ENCODE assay signal across 30 cellular contexts in genomic region chr2:24616606-24617005, GRCh38.
"Had no signal": no experiment of that assay in that cellular context is flagged by ENCODE, and none has a peak within 500 bp of the region (broad histone marks: within the 10 kb centered on the region; RNA-seq: fewer than 3 reads in every experiment).

No MANE protein-coding gene starts in this region.

- H3K27ac ChIP-seq: neutrophil, sigmoid colon, suprapubic skin, tibial artery, upper lobe of right lung had no signal

- DNase-seq: activated CD4-positive, alpha-beta memory T cell treated with anti-CD3 and anti-CD28 coated beads, Interleukin-2, amount 10 ng/mL, durations not matched to agents 7 days and 5 days; activated CD4-positive, alpha-beta T cell treated with anti-CD3 and anti-CD28 coated beads for 1 hour; activated CD4-positive, alpha-beta T cell treated with anti-CD3 and anti-CD28 coated beads, Interleukin-2, amount 10 ng/mL, durations not matched to agents 7 days and 5 days; activated CD8-positive, alpha-beta memory T cell treated with anti-CD3 and anti-CD28 coated beads, Interleukin-2, amount 50 U/mL, for 48 hours; activated gamma-delta T cell; activated naive CD4-positive, alpha-beta T cell treated with anti-CD3 and anti-CD28 coated beads, Interleukin-2, amount 10 ng/mL, durations not matched to agents 7 days and 5 days; activated naive CD8-positive, alpha-beta T cell treated with anti-CD3 and anti-CD28 coated beads, Interleukin-2, amount 10 ng/mL, durations not matched to agents 7 days and 5 days; activated T-cell treated with anti-CD3 and anti-CD28 coated beads, Interleukin-2, amount 50 U/mL, for 24 hours; amniotic stem cell; caudate nucleus; cortex of kidney; effector memory CD8-positive, alpha-beta T cell; foreskin fibroblast; head of caudate nucleus; hippocampal formation; kidney; retina; sigmoid colon; stimulated activated CD4-positive, alpha-beta T cell treated with anti-CD3 and anti-CD28 coated beads, Interleukin-15, amount 100 ng/mL, for 24 hours; stimulated activated CD4-positive, alpha-beta T cell treated with anti-CD3 and anti-CD28 coated beads, Interleukin-2, amount 100 ng/mL, for 24 hours; stimulated activated naive B cell treated with anti-CD40 and anti-IgM and Interleukin-4, amounts not matched to agents 10 μg/mL and 1 μg/mL and 100 μg/mL, for 72 hours; T-helper 2 cell; tibial artery; upper lobe of right lung had no signal

- H3K4me3 ChIP-seq: sigmoid colon, suprapubic skin, tibial artery, upper lobe of right lung had no signal

- H3K9me3 ChIP-seq: neutrophil, sigmoid colon, upper lobe of right lung had no signal

- H3K9me3 Mint-ChIP-seq: activated CD4-positive, alpha-beta memory T cell treated with anti-CD3 and anti-CD28 coated beads, Interleukin-2, amount 10 ng/mL, durations not matched to agents 7 days and 5 days; activated CD4-positive, alpha-beta T cell treated with anti-CD3 and anti-CD28 coated beads, Interleukin-2, amount 10 ng/mL, durations not matched to agents 7 days and 5 days; activated naive CD4-positive, alpha-beta T cell treated with anti-CD3 and anti-CD28 coated beads, Interleukin-2, amount 10 ng/mL, durations not matched to agents 7 days and 5 days; activated naive CD8-positive, alpha-beta T cell treated with anti-CD3 and anti-CD28 coated beads, Interleukin-2, amount 10 ng/mL, durations not matched to agents 7 days and 5 days; effector memory CD8-positive, alpha-beta T cell; WTC11 had no signal

- H3K27me3 ChIP-seq: neutrophil, sigmoid colon, suprapubic skin, tibial artery, upper lobe of right lung had no signal

- ATAC-seq: effector memory CD8-positive, alpha-beta T cell; stimulated activated naive B cell treated with anti-CD40 and anti-IgM and Interleukin-4, amounts not matched to agents 10 μg/mL and 1 μg/mL and 100 μg/mL, for 72 hours; upper lobe of right lung; WTC11 had no signal

- H3K27ac Mint-ChIP-seq: activated CD4-positive, alpha-beta memory T cell treated with anti-CD3 and anti-CD28 coated beads, Interleukin-2, amount 10 ng/mL, durations not matched to agents 7 days and 5 days; activated CD4-positive, alpha-beta T cell treated with anti-CD3 and anti-CD28 coated beads, Interleukin-2, amount 10 ng/mL, durations not matched to agents 7 days and 5 days; activated naive CD4-positive, alpha-beta T cell treated with anti-CD3 and anti-CD28 coated beads, Interleukin-2, amount 10 ng/mL, durations not matched to agents 7 days and 5 days; activated naive CD8-positive, alpha-beta T cell treated with anti-CD3 and anti-CD28 coated beads, Interleukin-2, amount 10 ng/mL, durations not matched to agents 7 days and 5 days; activated T-cell treated with anti-CD3 and anti-CD28 coated beads, Interleukin-2, amount 50 U/mL, for 24 hours; effector memory CD8-positive, alpha-beta T cell; nephron; progenitor cell of endocrine pancreas; stimulated activated naive B cell treated with anti-CD40 and anti-IgM and Interleukin-4, amounts not matched to agents 10 μg/mL and 1 μg/mL and 100 μg/mL, for 72 hours; WTC11 had no signal

- H3K36me3 ChIP-seq: neutrophil, sigmoid colon, suprapubic skin, tibial artery, upper lobe of right lung had no signal

- H3K36me3 Mint-ChIP-seq: activated naive CD4-positive, alpha-beta T cell treated with anti-CD3 and anti-CD28 coated beads, Interleukin-2, amount 10 ng/mL, durations not matched to agents 7 days and 5 days; activated naive CD8-positive, alpha-beta T cell treated with anti-CD3 and anti-CD28 coated beads, Interleukin-2, amount 10 ng/mL, durations not matched to agents 7 days and 5 days; WTC11 had no signal

- H3K27me3 Mint-ChIP-seq: activated CD4-positive, alpha-beta memory T cell treated with anti-CD3 and anti-CD28 coated beads, Interleukin-2, amount 10 ng/mL, durations not matched to agents 7 days and 5 days; activated CD4-positive, alpha-beta T cell treated with anti-CD3 and anti-CD28 coated beads, Interleukin-2, amount 10 ng/mL, durations not matched to agents 7 days and 5 days; activated naive CD4-positive, alpha-beta T cell treated with anti-CD3 and anti-CD28 coated beads, Interleukin-2, amount 10 ng/mL, durations not matched to agents 7 days and 5 days; activated naive CD8-positive, alpha-beta T cell treated with anti-CD3 and anti-CD28 coated beads, Interleukin-2, amount 10 ng/mL, durations not matched to agents 7 days and 5 days; activated T-cell treated with anti-CD3 and anti-CD28 coated beads, Interleukin-2, amount 50 U/mL, for 24 hours; effector memory CD8-positive, alpha-beta T cell; progenitor cell of endocrine pancreas; stimulated activated naive B cell treated with anti-CD40 and anti-IgM and Interleukin-4, amounts not matched to agents 10 μg/mL and 1 μg/mL and 100 μg/mL, for 72 hours had no signal

- H3K4me3 Mint-ChIP-seq: activated CD4-positive, alpha-beta memory T cell treated with anti-CD3 and anti-CD28 coated beads, Interleukin-2, amount 10 ng/mL, durations not matched to agents 7 days and 5 days; activated CD4-positive, alpha-beta T cell treated with anti-CD3 and anti-CD28 coated beads, Interleukin-2, amount 10 ng/mL, durations not matched to agents 7 days and 5 days; activated naive CD4-positive, alpha-beta T cell treated with anti-CD3 and anti-CD28 coated beads, Interleukin-2, amount 10 ng/mL, durations not matched to agents 7 days and 5 days; activated naive CD8-positive, alpha-beta T cell treated with anti-CD3 and anti-CD28 coated beads, Interleukin-2, amount 10 ng/mL, durations not matched to agents 7 days and 5 days; activated T-cell treated with anti-CD3 and anti-CD28 coated beads, Interleukin-2, amount 50 U/mL, for 24 hours; effector memory CD8-positive, alpha-beta T cell; nephron; stimulated activated naive B cell treated with anti-CD40 and anti-IgM and Interleukin-4, amounts not matched to agents 10 μg/mL and 1 μg/mL and 100 μg/mL, for 72 hours; WTC11 had no signal

- FAIRE-seq: astrocyte, kidney had no signal
